Comparison of ENCODE assay signal across 9 cellular contexts in genomic region chr16:57530104-57530522, GRCh38. TPM values are rescaled to one million over a fixed set of nuclear protein-coding genes. Genes with fewer than 3 reads are reported as not detected.
A peak's percentile ranks its signal among the peaks of the same experiment; 100 is the strongest.
DNase-seq lines count a peak whose midpoint lies in the region; ATAC-seq lines count a peak whose summit lies in the region.
"Had no signal": no experiment of that assay in that cellular context is flagged by ENCODE, and none has a peak within 500 bp of the region (broad histone marks: within the 10 kb centered on the region; RNA-seq: fewer than 3 reads in every experiment).

No MANE protein-coding gene starts in this region.

- H3K36me3 ChIP-seq in NT2/D1 (ENCODE audit: insufficient read depth, insufficient read length, low read length): peaks cover 16% of the 10 kb centered on the region

- peaks cover 53% of the 10 kb centered on the region for H3K4me1 ChIP-seq in NT2/D1 (ENCODE audit: insufficient read depth, insufficient read length)

- DNase-seq in ELR (ENCODE audit: low read depth) (peak; percentile 83), HCEC 1CT (peak; percentile 24), NT2/D1 (ENCODE audit: low read depth, low spot score) (no peak), activated T-helper 1 cell treated with Interleukin-2 at 50 U/mL for 16 hours (ENCODE audit: low read depth) (peak; percentile 62), left cardiac atrium (peak; percentile 63), GF-D8 (lab: John Stamatoyannopoulos, UW) (no peak)
- DNase-seq in stimulated activated CD4-positive, alpha-beta T cell treated with anti-CD3 and anti-CD28 coated beads, Interleukin-1b, Interleukin-23, amount 100 ng/mL, for 24 hours (ENCODE audit: low read depth in 4 of 4, low spot score in 1 of 4): peak in 3 of 4 experiments; percentile 43 to 63 (median 43)

- H3K4me3 ChIP-seq in NT2/D1 (ENCODE audit: insufficient read length, low read depth): peak overlapping the region; percentile 64

- H3K9ac ChIP-seq in NT2/D1 (ENCODE audit: insufficient read length, low read depth): peak overlapping the region; percentile 80
- H3K9ac ChIP-seq: parathyroid adenoma had no signal

- no peaks in the 10 kb centered on the region for H3K9me3 ChIP-seq in NT2/D1 (ENCODE audit: insufficient read depth, low read length)

- no peaks in the 10 kb centered on the region for H3K27me3 ChIP-seq in NT2/D1 (ENCODE audit: insufficient read depth, insufficient read length)

- ATAC-seq in left cardiac atrium: peak; percentile 38 to 65
- ATAC-seq in GM18870 (IDR thresholded peaks at IDR 0.05; ENCODE audit: unreplicated experiment): no peak

- intact Hi-C loops in left cardiac atrium (cut with DNase I): no loop called here

RNA-seq across cellular contexts. Expression of gene CCDC102A, which starts 6.3 kb away (rescaled TPM):
- 1 to 10 TPM; 5.3 to 8.9 TPM for total RNA-seq in left cardiac atrium

RNA-seq across cellular contexts. Expression of gene ADGRG5, which starts 12.3 kb away (rescaled TPM):
- total RNA-seq in left cardiac atrium: under 1 TPM; 0.18 to 0.34 TPM

RNA-seq across cellular contexts. Expression of gene DOK4, which starts 43.8 kb away (rescaled TPM):
- total RNA-seq in left cardiac atrium: 10 to 100 TPM; 14.2 to 14.5 TPM

Comparison
In these comparisons a context has a peak if more than half of its experiments do, and no peak if none do; other contexts are left out.
1. DNase-seq: peak in ELR (single experiment), HCEC 1CT (single experiment), activated T-helper 1 cell treated with Interleukin-2 at 50 U/mL for 16 hours (single experiment), left cardiac atrium (single experiment) and stimulated activated CD4-positive, alpha-beta T cell treated with anti-CD3 and anti-CD28 coated beads, Interleukin-1b, Interleukin-23, amount 100 ng/mL, for 24 hours (3 of 4); none in NT2/D1 (single experiment) and GF-D8 (single experiment).